In genomic region chr1:168093616-168094015, GRCh38 we compare ENCODE assay signal across 18 cellular contexts. TPM values are rescaled to one million over a fixed set of nuclear protein-coding genes. Genes with fewer than 3 reads are reported as not detected.
DNase-seq lines count a peak whose midpoint lies in the region; ATAC-seq and TF ChIP-seq lines count a peak whose summit lies in the region.
"Had no signal": no experiment of that assay in that cellular context is flagged by ENCODE, and none has a peak within 500 bp of the region (broad histone marks: within the 10 kb centered on the region; RNA-seq: fewer than 3 reads in every experiment).

No MANE protein-coding gene starts in this region.

- no peaks in the 10 kb centered on the region for H3K9me3 Mint-ChIP-seq in neural progenitor cell
- no peaks in the 10 kb centered on the region for H3K9me3 Mint-ChIP-seq in effector memory CD8-positive, alpha-beta T cell
- no peaks in the 10 kb centered on the region for H3K9me3 Mint-ChIP-seq in activated T-helper 1 cell treated with anti-CD3 and anti-CD28 coated beads, Interleukin-12 subunit alpha, Interleukin-12 subunit beta, Interleukin-2, Interleukin-4 antibody, amounts not matched to agents 30 ng/mL and 10 ng/mL and 1 ng/mL, durations not matched to agents 14 hours and 24 hours and 36 hours
- H3K9me3 Mint-ChIP-seq: CD4-positive, alpha-beta memory T cell; H9 had no signal

- H3F3A ChIP-seq in neural progenitor cell (ENCODE audit: low read depth): no peaks in the 10 kb centered on the region

- peaks cover 10% of the 10 kb centered on the region for H3K4me1 Mint-ChIP-seq in neural progenitor cell
- no peaks in the 10 kb centered on the region for H3K4me1 Mint-ChIP-seq in effector memory CD8-positive, alpha-beta T cell (ENCODE audit: low read depth in 2 of 2)
- no peaks in the 10 kb centered on the region for H3K4me1 Mint-ChIP-seq in activated T-helper 1 cell treated with anti-CD3 and anti-CD28 coated beads, Interleukin-12 subunit alpha, Interleukin-12 subunit beta, Interleukin-2, Interleukin-4 antibody, amounts not matched to agents 30 ng/mL and 10 ng/mL and 1 ng/mL, durations not matched to agents 14 hours and 24 hours and 36 hours (ENCODE audit: low read depth)
- H3K4me1 Mint-ChIP-seq: B cell; CD14-positive monocyte; CD4-positive, alpha-beta memory T cell had no signal

- H4K20me1 ChIP-seq in BLaER1 treated with 17β-estradiol and CSF1 and Interleukin-3, amounts not matched to agents 10 nM and 100 nM: no peaks in the 10 kb centered on the region
- H4K20me1 ChIP-seq in neural progenitor cell (ENCODE audit: low read depth): peaks cover 23% of the 10 kb centered on the region

- H3K9me3 ChIP-seq in BLaER1 treated with 17β-estradiol and CSF1 and Interleukin-3, amounts not matched to agents 10 nM and 100 nM (replicated peaks in 1 of 11): no peaks in the 10 kb centered on the region
- H3K9me3 ChIP-seq in neural progenitor cell (ENCODE audit: low read depth): no peaks in the 10 kb centered on the region

- H3K4me3 Mint-ChIP-seq in neural progenitor cell: peak overlapping the region; percentile 3
- H3K4me3 Mint-ChIP-seq in effector memory CD8-positive, alpha-beta T cell: no peak overlapping the region
- H3K4me3 Mint-ChIP-seq in activated T-helper 1 cell treated with anti-CD3 and anti-CD28 coated beads, Interleukin-12 subunit alpha, Interleukin-12 subunit beta, Interleukin-2, Interleukin-4 antibody, amounts not matched to agents 30 ng/mL and 10 ng/mL and 1 ng/mL, durations not matched to agents 14 hours and 24 hours and 36 hours: no peak overlapping the region
- H3K4me3 Mint-ChIP-seq: B cell; CD14-positive monocyte; CD4-positive, alpha-beta memory T cell had no signal

- no peak overlapping the region for H3K27ac ChIP-seq in BLaER1 treated with 17β-estradiol and CSF1 and Interleukin-3, amounts not matched to agents 10 nM and 100 nM
- H3K27ac ChIP-seq in coronary artery (no peak overlapping the region), neural progenitor cell (no peak overlapping the region), brain microvascular endothelial cell (no peak overlapping the region)

- TF ChIP-seq CTCF in coronary artery (IDR thresholded peaks at IDR 0.05): no peak
- no peak for TF ChIP-seq CTCF in neural progenitor cell (IDR thresholded peaks at IDR 0.05)
- no peak for TF ChIP-seq CTCF in brain microvascular endothelial cell (IDR thresholded peaks at IDR 0.05; ENCODE audit: low read depth, low read length, missing control alignments)

- H2AFZ ChIP-seq in neural progenitor cell (replicated peaks): no peak overlapping the region

- in situ Hi-C loops in brain microvascular endothelial cell (cut with HindIII; ENCODE audit: low pct_ligation_motif_present, low sequenced_read_pairs): no loop called here

- H3K27me3 Mint-ChIP-seq in neural progenitor cell (ENCODE audit: insufficient read depth, low read depth): peaks cover 6% of the 10 kb centered on the region
- peaks cover 0 to 37% of the 10 kb centered on the region in 2 donors for H3K27me3 Mint-ChIP-seq in effector memory CD8-positive, alpha-beta T cell
- H3K27me3 Mint-ChIP-seq in activated T-helper 1 cell treated with anti-CD3 and anti-CD28 coated beads, Interleukin-12 subunit alpha, Interleukin-12 subunit beta, Interleukin-2, Interleukin-4 antibody, amounts not matched to agents 30 ng/mL and 10 ng/mL and 1 ng/mL, durations not matched to agents 14 hours and 24 hours and 36 hours (ENCODE audit: insufficient read depth): peaks cover 5% of the 10 kb centered on the region

- no peak overlapping the region for H3K27ac Mint-ChIP-seq in neural progenitor cell
- no peak overlapping the region for H3K27ac Mint-ChIP-seq in effector memory CD8-positive, alpha-beta T cell
- no peak overlapping the region for H3K27ac Mint-ChIP-seq in activated T-helper 1 cell treated with anti-CD3 and anti-CD28 coated beads, Interleukin-12 subunit alpha, Interleukin-12 subunit beta, Interleukin-2, Interleukin-4 antibody, amounts not matched to agents 30 ng/mL and 10 ng/mL and 1 ng/mL, durations not matched to agents 14 hours and 24 hours and 36 hours
- H3K27ac Mint-ChIP-seq: B cell, H9 had no signal

- no peaks in the 10 kb centered on the region for H3K36me3 ChIP-seq in BLaER1 treated with 17β-estradiol and CSF1 and Interleukin-3, amounts not matched to agents 10 nM and 100 nM
- H3K36me3 ChIP-seq in H7 (replicated peaks; ENCODE audit: control insufficient read depth, insufficient read depth, low read length) (no peaks in the 10 kb centered on the region; the same call in 1 of the 2 replicates), neural progenitor cell (no peaks in the 10 kb centered on the region), brain microvascular endothelial cell (replicated peaks) (no peaks in the 10 kb centered on the region)

- intact Hi-C loops in activated T-helper 1 cell treated with anti-CD3 and anti-CD28 coated beads, Interleukin-12 subunit alpha, Interleukin-12 subunit beta, Interleukin-2, Interleukin-4 antibody, amounts not matched to agents 30 ng/mL and 10 ng/mL and 1 ng/mL, durations not matched to agents 14 hours and 24 hours and 36 hours (cut with micrococcal nuclease): no loop called here

- DNase-seq in H7 (peak; percentile 21), coronary artery (ENCODE audit: low spot score) (peak; percentile 49), neural progenitor cell (ENCODE audit: low spot score) (no peak), brain microvascular endothelial cell (no peak), SIG-M5 (lab: John Stamatoyannopoulos, UW) (no peak)
- no peak for DNase-seq in effector memory CD8-positive, alpha-beta T cell
- no peak for DNase-seq in activated T-helper 1 cell treated with anti-CD3 and anti-CD28 coated beads, Interleukin-12 subunit alpha, Interleukin-12 subunit beta, Interleukin-2, Interleukin-4 antibody, amounts not matched to agents 30 ng/mL and 10 ng/mL and 1 ng/mL, durations not matched to agents 14 hours and 24 hours and 36 hours (ENCODE audit: low spot score)
- DNase-seq: CD4-positive, alpha-beta memory T cell; DMS 273 treated with DMSO at 0.1 percent for 48 hours; DND-41; GOT3; IMR-90 had no signal

- peaks cover 6 to 18% (median 8%) of the 10 kb centered on the region in 10 experiments; a peak in 14 of 20 replicates for H3K4me1 ChIP-seq in BLaER1 treated with 17β-estradiol and CSF1 and Interleukin-3, amounts not matched to agents 10 nM and 100 nM
- peaks cover 15% of the 10 kb centered on the region for H3K4me1 ChIP-seq in neural progenitor cell

- peak overlapping the region in 9 of 11 experiments; percentile 6 to 47 (median 30); a peak in 6 of 22 replicates for H3K4me2 ChIP-seq in BLaER1 treated with 17β-estradiol and CSF1 and Interleukin-3, amounts not matched to agents 10 nM and 100 nM
- no peak overlapping the region for H3K4me2 ChIP-seq in neural progenitor cell

- no peak overlapping the region for H3K4me3 ChIP-seq in BLaER1 treated with 17β-estradiol and CSF1 and Interleukin-3, amounts not matched to agents 10 nM and 100 nM
- H3K4me3 ChIP-seq in H7 (ENCODE audit: insufficient read depth, low read depth, low read length): no peak overlapping the region
- H3K4me3 ChIP-seq in coronary artery: no peak overlapping the region
- no peak overlapping the region for H3K4me3 ChIP-seq in neural progenitor cell
- no peak overlapping the region for H3K4me3 ChIP-seq in brain microvascular endothelial cell (ENCODE audit: low read depth, low read length)
- H3K4me3 ChIP-seq: GM12878, K562 had no signal

- H3K27me3 ChIP-seq in BLaER1 treated with 17β-estradiol and CSF1 and Interleukin-3, amounts not matched to agents 10 nM and 100 nM: no peaks in the 10 kb centered on the region
- H3K27me3 ChIP-seq in H7 (ENCODE audit: control insufficient read depth, insufficient read depth, low read length) (no peaks in the 10 kb centered on the region), neural progenitor cell (no peaks in the 10 kb centered on the region), brain microvascular endothelial cell (replicated peaks) (no peaks in the 10 kb centered on the region)

- H3K9ac ChIP-seq in BLaER1 treated with 17β-estradiol and CSF1 and Interleukin-3, amounts not matched to agents 10 nM and 100 nM: no peak overlapping the region
- no peak overlapping the region for H3K9ac ChIP-seq in neural progenitor cell

- ATAC-seq in effector memory CD8-positive, alpha-beta T cell (replicated peaks): no peak

- no peaks in the 10 kb centered on the region for H3K79me2 ChIP-seq in neural progenitor cell (ENCODE audit: low read depth)

- peaks cover 46% of the 10 kb centered on the region for H3K36me3 Mint-ChIP-seq in neural progenitor cell
- H3K36me3 Mint-ChIP-seq in effector memory CD8-positive, alpha-beta T cell (ENCODE audit: insufficient read depth): no peaks in the 10 kb centered on the region
- no peaks in the 10 kb centered on the region for H3K36me3 Mint-ChIP-seq in activated T-helper 1 cell treated with anti-CD3 and anti-CD28 coated beads, Interleukin-12 subunit alpha, Interleukin-12 subunit beta, Interleukin-2, Interleukin-4 antibody, amounts not matched to agents 30 ng/mL and 10 ng/mL and 1 ng/mL, durations not matched to agents 14 hours and 24 hours and 36 hours (ENCODE audit: low read depth)
- H3K36me3 Mint-ChIP-seq: CD14-positive monocyte; CD4-positive, alpha-beta memory T cell had no signal

RNA-seq across cellular contexts. Expression of gene GPR161, which starts 43.1 kb away (rescaled TPM):
- 16.6 and 20.4 TPM in 2 replicates for total RNA-seq in H7 (2014; rRNA removed; shearing (Covaris generic))
- total RNA-seq in neural progenitor cell (ENCODE audit: low replicate concordance): 21.1 and 26.5 TPM in 2 replicates
- total RNA-seq in activated T-helper 1 cell treated with anti-CD3 and anti-CD28 coated beads, Interleukin-12 subunit alpha, Interleukin-12 subunit beta, Interleukin-2, Interleukin-4 antibody, amounts not matched to agents 30 ng/mL and 10 ng/mL and 1 ng/mL, durations not matched to agents 14 hours and 24 hours and 36 hours: 0.41 and 0.42 TPM in 2 replicates

Comparison
In these comparisons a context has a peak if more than half of its experiments do, and no peak if none do; other contexts are left out.
1. DNase-seq: peak in H7 (single experiment) and coronary artery (single experiment); none in neural progenitor cell (single experiment), effector memory CD8-positive, alpha-beta T cell (0 of 3), brain microvascular endothelial cell (single experiment), activated T-helper 1 cell treated with anti-CD3 and anti-CD28 coated beads, Interleukin-12 subunit alpha, Interleukin-12 subunit beta, Interleukin-2, Interleukin-4 antibody, amounts not matched to agents 30 ng/mL and 10 ng/mL and 1 ng/mL, durations not matched to agents 14 hours and 24 hours and 36 hours (single experiment) and SIG-M5 (single experiment).
2. RNA of gene GPR161, which starts 43.1 kb away (total RNA-seq): 21.1 to 26.5 TPM in neural progenitor cell and 16.6 to 20.4 TPM in H7; 0.41 to 0.42 TPM in activated T-helper 1 cell treated with anti-CD3 and anti-CD28 coated beads, Interleukin-12 subunit alpha, Interleukin-12 subunit beta, Interleukin-2, Interleukin-4 antibody, amounts not matched to agents 30 ng/mL and 10 ng/mL and 1 ng/mL, durations not matched to agents 14 hours and 24 hours and 36 hours; every median in the first group is over 10 times any median in the second.